In the genomic region with DNA sequence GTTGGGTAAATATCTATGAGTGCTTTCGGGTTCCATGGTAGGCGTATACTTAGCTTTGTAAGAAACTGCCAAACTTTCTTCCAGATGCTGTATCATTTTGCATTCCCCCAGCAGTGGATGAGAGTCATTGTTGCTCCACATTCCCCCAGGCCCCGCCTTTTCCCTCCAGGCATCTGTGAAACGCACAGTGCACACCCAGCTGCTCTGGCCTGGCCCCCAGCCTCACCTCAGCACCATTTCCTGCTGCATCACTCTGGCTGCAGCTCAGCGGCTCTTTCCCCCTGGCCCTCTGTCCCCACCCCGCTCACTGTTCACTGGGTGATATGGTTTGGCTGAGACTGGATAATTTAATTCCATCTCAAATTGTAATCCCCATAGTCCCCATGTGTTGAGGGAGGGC, we compare ENCODE assay signal across 23 cellular contexts.
DNase-seq lines count a peak whose midpoint lies in the region; ATAC-seq, FAIRE-seq and TF ChIP-seq lines count a peak whose summit lies in the region.
"Had no signal": no experiment of that assay in that cellular context is flagged by ENCODE, and none has a peak within 500 bp of the region (broad histone marks: within the 10 kb centered on the region; RNA-seq: fewer than 3 reads in every experiment).

No MANE protein-coding gene starts in this region.

- H3K9me3 Mint-ChIP-seq in Caco-2 (ENCODE audit: unreplicated experiment) (peaks cover 9% of the 10 kb centered on the region), chondrocyte (ENCODE audit: low read depth) (no peaks in the 10 kb centered on the region)

- H3K27ac ChIP-seq in K562 (ENCODE audit: extremely low read depth, low read depth, low read length): no peak overlapping the region
- H3K27ac ChIP-seq: heart right ventricle, upper lobe of right lung had no signal

- H3K4me3 ChIP-seq in Caco-2 (ENCODE audit: low read depth, low read length) (no peak overlapping the region), K562 (no peak overlapping the region)
- H3K4me3 ChIP-seq: heart right ventricle, smooth muscle cell, upper lobe of right lung had no signal

- in situ Hi-C loops in K562 (cut with MboI): no loop called here

- intact Hi-C loops in Caco-2 (cut with micrococcal nuclease; ENCODE audit: unreplicated experiment) (no loop called here), K562 (cut with micrococcal nuclease) (no loop called here)

- no peaks in the 10 kb centered on the region for H3K9me3 ChIP-seq in Caco-2
- no peaks in the 10 kb centered on the region for H3K9me3 ChIP-seq in K562 (replicated peaks; ENCODE audit: control insufficient read depth, insufficient read depth, low read depth, low read length)
- H3K9me3 ChIP-seq: heart right ventricle, upper lobe of right lung had no signal

- BruUV-seq in Caco-2 (replicated peaks; lab: Mats Ljungman, UMichigan) (no TSS peak), K562 (replicated peaks; lab: Mats Ljungman, UMichigan) (no TSS peak)

- no peaks in the 10 kb centered on the region for H3K27me3 Mint-ChIP-seq in Caco-2 (ENCODE audit: insufficient read depth, unreplicated experiment)
- H3K27me3 Mint-ChIP-seq in chondrocyte (ENCODE audit: low read depth): no peaks in the 10 kb centered on the region
- H3K27me3 Mint-ChIP-seq: activated naive CD8-positive, alpha-beta T cell treated with anti-CD3 and anti-CD28 coated beads for 36 hours had no signal

- WGBS in K562 (ENCODE audit: insufficient coverage, low coverage, missing lambda C conversion rate): 36% methylated on average over 5 of the region's 6 CpGs

- H3K36me3 Mint-ChIP-seq in Caco-2 (ENCODE audit: insufficient read depth, unreplicated experiment): no peaks in the 10 kb centered on the region
- no peaks in the 10 kb centered on the region for H3K36me3 Mint-ChIP-seq in chondrocyte (ENCODE audit: low read depth)
- H3K36me3 Mint-ChIP-seq: activated naive CD8-positive, alpha-beta T cell treated with anti-CD3 and anti-CD28 coated beads for 36 hours; stimulated activated memory B cell treated with anti-CD40 and anti-IgM and Interleukin-4, amounts not matched to agents 10 μg/mL and 1 μg/mL and 100 μg/mL, for 72 hours had no signal

- TF ChIP-seq EP300 in K562 (IDR thresholded peaks at IDR 0.05; ENCODE audit: low read length): no peak

- DNase-seq in Caco-2: peak; percentile 11 to 53
- peak; percentile 38 for DNase-seq in HT1080 (ENCODE audit: low read depth)
- no peak for DNase-seq in K562 (ENCODE audit: extremely low read depth in 1 of 4, low spot score in 3 of 4)
- peak; percentile 22 for DNase-seq in left kidney (ENCODE audit: low read depth, low spot score)
- DNase-seq in MV-4-11 (lab: John Stamatoyannopoulos, UW): no peak
- no peak for DNase-seq in chondrocyte (ENCODE audit: low spot score)
- DNase-seq in epidermal melanocyte (ENCODE audit: insufficient read length, low spot score): no peak
- DNase-seq: activated CD4-positive, alpha-beta T cell treated with anti-CD3 and anti-CD28 coated beads, Interleukin-2, amount 50 U/mL, for 1 hour; activated naive CD8-positive, alpha-beta T cell treated with anti-CD3 and anti-CD28 coated beads for 36 hours; activated T-cell treated with anti-CD3 and anti-CD28 coated beads, Interleukin-2, amount 50 U/mL, for 24 hours; CD4-positive, CD25-positive, alpha-beta regulatory T cell; central memory CD4-positive, alpha-beta T cell; GDM1; heart right ventricle; kidney glomerular epithelial cell; MM.1S; NCI-H2081 treated with DMSO at 0.1 percent for 48 hours; NK-92 treated with Interleukin-12 subunit alpha and Interleukin-12 subunit beta, amount 100 ng/mL, for 24 hours; Right ventricle myocardium superior; T1000; upper lobe of right lung had no signal

- H3K4me2 ChIP-seq in K562 (ENCODE audit: insufficient read depth, low read length): no peak overlapping the region
- H3K4me2 ChIP-seq: smooth muscle cell had no signal

- H4K20me1 ChIP-seq in K562 (replicated peaks; ENCODE audit: control insufficient read depth, insufficient read depth, low read length): no peaks in the 10 kb centered on the region

- H3K36me3 ChIP-seq in Caco-2 (ENCODE audit: control insufficient read depth, insufficient read depth, low read length): no peaks in the 10 kb centered on the region
- no peaks in the 10 kb centered on the region for H3K36me3 ChIP-seq in K562 (ENCODE audit: control insufficient read depth, insufficient read depth, low read length)
- H3K36me3 ChIP-seq: heart right ventricle, upper lobe of right lung had no signal

- no peak for TF ChIP-seq RAD21 in K562 (CRISPR knock-in tag; conservative IDR thresholded peaks at IDR 0.05 in 1 of 2, IDR thresholded peaks at IDR 0.05 in 1 of 2)

- ATAC-seq in K562: peak; percentile 50
- ATAC-seq: heart right ventricle; stimulated activated memory B cell treated with anti-CD40 and anti-IgM and Interleukin-4, amounts not matched to agents 10 μg/mL and 1 μg/mL and 100 μg/mL, for 72 hours; upper lobe of right lung had no signal

- H3K4me3 Mint-ChIP-seq in Caco-2 (ENCODE audit: unreplicated experiment) (no peak overlapping the region), chondrocyte (ENCODE audit: unreplicated experiment) (no peak overlapping the region)
- H3K4me3 Mint-ChIP-seq: activated naive CD8-positive, alpha-beta T cell treated with anti-CD3 and anti-CD28 coated beads for 36 hours; activated T-cell treated with anti-CD3 and anti-CD28 coated beads, Interleukin-2, amount 50 U/mL, for 24 hours; CD4-positive, CD25-positive, alpha-beta regulatory T cell; stimulated activated memory B cell treated with anti-CD40 and anti-IgM and Interleukin-4, amounts not matched to agents 10 μg/mL and 1 μg/mL and 100 μg/mL, for 72 hours had no signal

- peaks cover 5% of the 10 kb centered on the region; the same call in 1 of the 2 replicates for H3K4me1 ChIP-seq in Caco-2
- H3K4me1 ChIP-seq in K562 (replicated peaks in 1 of 2; ENCODE audit: control insufficient read depth in 2 of 2, insufficient read depth in 2 of 2, low read length in 2 of 2): peaks cover 0 to 10% of the 10 kb centered on the region in 2 experiments; a peak in 2 of 5 replicates
- H3K4me1 ChIP-seq: heart right ventricle, upper lobe of right lung had no signal

- POLR2A ChIA-PET in Caco-2 (lab: Charles Lee): no interaction called here
- POLR2A ChIA-PET in K562 (lab: Yijun Ruan, JAX): no interaction called here

- H3K27ac Mint-ChIP-seq in Caco-2 (ENCODE audit: unreplicated experiment) (no peak overlapping the region), chondrocyte (ENCODE audit: unreplicated experiment) (no peak overlapping the region)
- H3K27ac Mint-ChIP-seq: activated naive CD8-positive, alpha-beta T cell treated with anti-CD3 and anti-CD28 coated beads for 36 hours; activated T-cell treated with anti-CD3 and anti-CD28 coated beads, Interleukin-2, amount 50 U/mL, for 24 hours; stimulated activated memory B cell treated with anti-CD40 and anti-IgM and Interleukin-4, amounts not matched to agents 10 μg/mL and 1 μg/mL and 100 μg/mL, for 72 hours had no signal

- no peak for TF ChIP-seq POLR2A in K562 (conservative IDR thresholded peaks at IDR 0.05)

- H2AFZ ChIP-seq in K562 (ENCODE audit: low read depth, low read length): no peak overlapping the region

- no peaks in the 10 kb centered on the region for H3K79me2 ChIP-seq in K562 (ENCODE audit: control insufficient read depth, insufficient read depth, low read length)

- H3K9me1 ChIP-seq in K562 (ENCODE audit: control insufficient read depth, insufficient read depth, low read length): no peaks in the 10 kb centered on the region

- CTCF ChIA-PET in Caco-2 (lab: Charles Lee) (no interaction called here), K562 (lab: Yijun Ruan, JAX; ENCODE audit: low intra/inter-chr PET ratio) (no interaction called here)

- H3K27me3 ChIP-seq in Caco-2 (replicated peaks; ENCODE audit: control insufficient read depth, insufficient read depth, low read length): no peaks in the 10 kb centered on the region
- H3K27me3 ChIP-seq in K562 (ENCODE audit: control insufficient read depth in 2 of 2, insufficient read depth in 2 of 2, low read length in 2 of 2): no peaks in the 10 kb centered on the region

- FAIRE-seq in K562 (lab: Jason Lieb, UNC): no peak

- no peak overlapping the region for H3K9ac ChIP-seq in K562 (ENCODE audit: insufficient read depth in 1 of 2, low read depth in 2 of 2, low read length in 2 of 2)

- TF ChIP-seq CTCF in Caco-2 (IDR thresholded peaks at IDR 0.05; ENCODE audit: insufficient read depth in 1 of 2, low read depth in 1 of 2, low read length in 1 of 2, severe bottlenecking in 1 of 2, unreplicated experiment in 1 of 2) (no peak), K562 (IDR thresholded peaks at IDR 0.05 in 2 of 3, conservative IDR thresholded peaks at IDR 0.05 in 1 of 3; ENCODE audit: insufficient read depth in 2 of 3, low read depth in 1 of 3, low read length in 3 of 3) (no peak), chondrocyte (IDR thresholded peaks at IDR 0.05) (no peak)

- H3K4me1 Mint-ChIP-seq in Caco-2 (ENCODE audit: low read depth, unreplicated experiment): no peaks in the 10 kb centered on the region
- H3K4me1 Mint-ChIP-seq in chondrocyte (ENCODE audit: low read depth): peaks cover 12% of the 10 kb centered on the region
- H3K4me1 Mint-ChIP-seq: activated naive CD8-positive, alpha-beta T cell treated with anti-CD3 and anti-CD28 coated beads for 36 hours; CD4-positive, CD25-positive, alpha-beta regulatory T cell had no signal

TF ChIP-seq in K562, 482 proteins besides CTCF, POLR2A, EP300 and RAD21 (continues in another document):
- TF ChIP-seq BCL6 (CRISPR knock-in tag; IDR thresholded peaks at IDR 0.05) (no peak), ZNF253 (CRISPR knock-in tag; conservative IDR thresholded peaks at IDR 0.05) (no peak), KDM1A (IDR thresholded peaks at IDR 0.05) (no peak), DMBX1 (CRISPR knock-in tag; IDR thresholded peaks at IDR 0.05; ENCODE audit: borderline replicate concordance) (no peak), ZNF174 (CRISPR knock-in tag; IDR thresholded peaks at IDR 0.05) (no peak)
- TF ChIP-seq, protein P1, sequence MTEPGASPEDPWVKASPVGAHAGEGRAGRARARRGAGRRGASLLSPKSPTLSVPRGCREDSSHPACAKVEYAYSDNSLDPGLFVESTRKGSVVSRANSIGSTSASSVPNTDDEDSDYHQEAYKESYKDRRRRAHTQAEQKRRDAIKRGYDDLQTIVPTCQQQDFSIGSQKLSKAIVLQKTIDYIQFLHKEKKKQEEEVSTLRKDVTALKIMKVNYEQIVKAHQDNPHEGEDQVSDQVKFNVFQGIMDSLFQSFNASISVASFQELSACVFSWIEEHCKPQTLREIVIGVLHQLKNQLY (CRISPR knock-in tag; conservative IDR thresholded peaks at IDR 0.05): no peak
- TF ChIP-seq, protein P2, sequence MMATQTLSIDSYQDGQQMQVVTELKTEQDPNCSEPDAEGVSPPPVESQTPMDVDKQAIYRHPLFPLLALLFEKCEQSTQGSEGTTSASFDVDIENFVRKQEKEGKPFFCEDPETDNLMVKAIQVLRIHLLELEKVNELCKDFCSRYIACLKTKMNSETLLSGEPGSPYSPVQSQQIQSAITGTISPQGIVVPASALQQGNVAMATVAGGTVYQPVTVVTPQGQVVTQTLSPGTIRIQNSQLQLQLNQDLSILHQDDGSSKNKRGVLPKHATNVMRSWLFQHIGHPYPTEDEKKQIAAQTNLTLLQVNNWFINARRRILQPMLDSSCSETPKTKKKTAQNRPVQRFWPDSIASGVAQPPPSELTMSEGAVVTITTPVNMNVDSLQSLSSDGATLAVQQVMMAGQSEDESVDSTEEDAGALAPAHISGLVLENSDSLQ (IDR thresholded peaks at IDR 0.05): no peak

Comparison
In these comparisons a context has a peak if more than half of its experiments do, and no peak if none do; other contexts are left out.
1. DNase-seq: peak in Caco-2 (2 of 2), HT1080 (single experiment) and left kidney (single experiment); none in K562 (0 of 4), MV-4-11 (single experiment), chondrocyte (single experiment) and epidermal melanocyte (single experiment).